ENCODE assay signal across 1 cellular context in the genomic region with DNA sequence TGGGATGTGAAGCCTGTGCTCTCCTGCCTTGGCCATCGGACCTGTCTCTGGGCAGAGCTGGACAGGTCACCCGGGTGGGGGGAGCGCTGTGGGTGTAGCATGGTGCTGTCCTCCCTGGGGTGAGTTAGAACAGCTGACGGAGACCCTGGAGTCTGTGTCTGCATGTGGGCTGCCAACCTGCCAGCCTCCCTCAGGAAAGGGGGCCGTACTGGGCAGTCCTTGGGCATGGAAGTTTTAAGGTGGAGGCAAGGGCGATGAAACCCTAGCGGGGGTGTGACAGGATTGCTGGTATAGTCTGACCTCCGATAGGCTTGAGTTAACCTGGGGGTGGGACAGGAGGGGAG.
TF ChIP-seq lines count a peak whose summit lies in the region.

No MANE protein-coding gene starts in this region.

TF ChIP-seq in HEK293, 187 proteins besides CTCF, POLR2A, EP300 and RAD21 (continued from another document):
- TF ChIP-seq PATZ1 (tag by site-specific recombination; IDR thresholded peaks at IDR 0.05), result 0 out of 2 replicates have a peak, but pooled peaks have one; percentile 24
- no peak for TF ChIP-seq KLF7 (tag by site-specific recombination; IDR thresholded peaks at IDR 0.05; ENCODE audit: borderline replicate concordance)
- TF ChIP-seq ZBTB7A (tag by site-specific recombination; IDR thresholded peaks at IDR 0.05; ENCODE audit: low read depth), result no peak
- no peak for TF ChIP-seq IKZF3 (tag by site-specific recombination; IDR thresholded peaks at IDR 0.05)
- no peak for TF ChIP-seq OSR2 (tag by site-specific recombination; IDR thresholded peaks at IDR 0.05)
- no peak for TF ChIP-seq SP7 (tag by site-specific recombination; IDR thresholded peaks at IDR 0.05)
- TF ChIP-seq ZIC2 (tag by site-specific recombination; IDR thresholded peaks at IDR 0.05), result 0 out of 2 replicates have a peak, but pooled peaks have one; percentile 0
- TF ChIP-seq ZFHX2 (tag by site-specific recombination; conservative IDR thresholded peaks at IDR 0.05), result peak; percentile 8; the same call in 1 of the 2 replicates
- TF ChIP-seq WT1 (tag by site-specific recombination; IDR thresholded peaks at IDR 0.05), result no peak
- no peak for TF ChIP-seq INSM2 (tag by site-specific recombination; IDR thresholded peaks at IDR 0.05)
- no peak for TF ChIP-seq ZNF114 (tag by site-specific recombination; IDR thresholded peaks at IDR 0.05)
- no peak for TF ChIP-seq ZNF112 (tag by site-specific recombination; IDR thresholded peaks at IDR 0.05)
- no peak for TF ChIP-seq ZNF341 (tag by site-specific recombination; IDR thresholded peaks at IDR 0.05; ENCODE audit: low read depth)
TF ChIP-seq in HEK293: peak in this region for 3.
